In genomic region chr4:37393889-37394288, GRCh38 we compare ENCODE assay signal across 19 cellular contexts.
DNase-seq lines count a peak whose midpoint lies in the region; ATAC-seq and TF ChIP-seq lines count a peak whose summit lies in the region.
"Had no signal": no experiment of that assay in that cellular context is flagged by ENCODE, and none has a peak within 500 bp of the region (broad histone marks: within the 10 kb centered on the region; RNA-seq: fewer than 3 reads in every experiment).

No MANE protein-coding gene starts in this region.

- H3K27me3 ChIP-seq in ascending aorta: no peaks in the 10 kb centered on the region
- H3K27me3 ChIP-seq: colonic mucosa, foreskin keratinocyte had no signal

- peak; percentile 38 for DNase-seq in globus pallidus (ENCODE audit: low spot score)
- no peak for DNase-seq in foreskin melanocyte
- DNase-seq in ascending aorta (ENCODE audit: low spot score in 2 of 2): no peak
- DNase-seq in omental fat pad (ENCODE audit: low spot score): no peak
- no peak for DNase-seq in central memory CD4-positive, alpha-beta T cell
- DNase-seq: activated CD4-positive, alpha-beta T cell treated with anti-CD3 and anti-CD28 coated beads for 1 hour; activated naive CD4-positive, alpha-beta T cell treated with Interleukin-2 at 50 U/mL for 16 hours; colonic mucosa; COR-L47; foreskin keratinocyte; left ventricle myocardium superior; NCI-H1694 treated with DMSO at 0.1 percent for 48 hours; NCI-H446; occipital lobe; SHP77 treated with DMSO at 0.1 percent for 48 hours; T-helper 9 cell had no signal

- ATAC-seq in GM18907 (IDR thresholded peaks at IDR 0.05; ENCODE audit: unreplicated experiment): peak; percentile 79
- ATAC-seq in GM21825 (IDR thresholded peaks at IDR 0.05; ENCODE audit: unreplicated experiment): peak; percentile 51
- ATAC-seq in HG03457 (IDR thresholded peaks at IDR 0.05; ENCODE audit: unreplicated experiment): peak; percentile 73
- no peak for ATAC-seq in omental fat pad (ENCODE audit: low FRiP score)
- ATAC-seq: foreskin keratinocyte, left ventricle myocardium superior had no signal

- H3K36me3 ChIP-seq in ascending aorta: no peaks in the 10 kb centered on the region
- H3K36me3 ChIP-seq: colonic mucosa had no signal

- no peaks in the 10 kb centered on the region for H3K4me1 ChIP-seq in ascending aorta
- H3K4me1 ChIP-seq: colonic mucosa, foreskin keratinocyte had no signal

- no peak overlapping the region for H3K27ac ChIP-seq in ascending aorta
- H3K27ac ChIP-seq: colonic mucosa, foreskin keratinocyte had no signal

- no peaks in the 10 kb centered on the region for H3K9me3 ChIP-seq in ascending aorta
- H3K9me3 ChIP-seq: colonic mucosa had no signal

- TF ChIP-seq CTCF in ascending aorta (IDR thresholded peaks at IDR 0.05): no peak
- TF ChIP-seq CTCF in omental fat pad (IDR thresholded peaks at IDR 0.05): no peak

- intact Hi-C loops in ascending aorta (cut with DNase I): no loop called here

- H3K4me3 ChIP-seq in ascending aorta: no peak overlapping the region
- H3K4me3 ChIP-seq: colonic mucosa had no signal
